2 cellular contexts compared by ENCODE assay signal in genomic region chr2:3319745-3320566, GRCh38.
TF ChIP-seq lines count a peak whose summit lies in the region.

No MANE protein-coding gene starts in this region.

TF ChIP-seq in IMR-90, 13 proteins besides CTCF, POLR2A, EP300 and RAD21:
- TF ChIP-seq RCOR1 (IDR thresholded peaks at IDR 0.05; ENCODE audit: insufficient replicate concordance, low read length) (no peak), RFX5 (IDR thresholded peaks at IDR 0.05; ENCODE audit: low read depth, low read length) (no peak), NFE2L2 (IDR thresholded peaks at IDR 0.05; ENCODE audit: low read depth, low read length) (no peak), FOS (IDR thresholded peaks at IDR 0.05; ENCODE audit: low read depth, low read length) (no peak), SMC3 (IDR thresholded peaks at IDR 0.05; ENCODE audit: low read depth, low read length) (no peak), MXI1 (IDR thresholded peaks at IDR 0.05; ENCODE audit: borderline replicate concordance, low read depth, low read length) (no peak), CHD1 (IDR thresholded peaks at IDR 0.05; ENCODE audit: low read depth, low read length) (no peak), MAFK (IDR thresholded peaks at IDR 0.05; ENCODE audit: low read depth, low read length) (no peak), ELK1 (IDR thresholded peaks at IDR 0.05; ENCODE audit: borderline replicate concordance, low read depth, low read length) (no peak)

TF ChIP-seq in H1, 55 proteins besides CTCF, POLR2A, EP300 and RAD21:
- no peak for TF ChIP-seq ASH2L (IDR thresholded peaks at IDR 0.05; ENCODE audit: low read length)
- TF ChIP-seq TCF12 (IDR thresholded peaks at IDR 0.05; ENCODE audit: low read depth, low read length) = peak; percentile 63; the same call in 1 of the 2 replicates
